1 cellular context compared by ENCODE assay signal in the genomic region with DNA sequence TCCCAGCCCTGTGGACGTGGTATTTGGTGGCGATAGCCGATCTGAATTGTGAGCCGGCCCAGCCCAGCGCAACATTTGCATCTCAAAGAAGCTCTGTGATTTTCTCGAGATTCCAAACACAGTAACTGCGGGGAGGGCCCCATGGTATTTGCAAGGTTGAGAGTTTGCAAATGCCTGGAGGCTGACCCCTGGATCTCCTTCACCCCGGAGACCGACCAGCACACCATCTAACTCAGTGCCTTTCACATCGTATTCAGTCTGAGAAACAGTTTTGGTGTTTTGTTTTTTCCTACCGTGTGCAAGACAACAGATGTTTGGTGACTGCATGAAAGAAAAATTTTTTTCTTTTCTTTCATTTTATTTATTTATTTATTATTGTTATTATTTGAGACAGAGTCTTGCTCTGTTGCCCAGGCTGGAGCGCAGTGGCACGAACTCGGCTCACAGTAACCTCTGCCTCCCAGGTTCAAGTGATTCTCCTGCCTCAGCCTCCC.
TF ChIP-seq lines count a peak whose summit lies in the region.

No MANE protein-coding gene starts in this region.

TF ChIP-seq in H1, 55 proteins besides CTCF, POLR2A, EP300 and RAD21 (continued from another document):
- TF ChIP-seq NANOG (IDR thresholded peaks at IDR 0.05; ENCODE audit: insufficient read depth, low read depth, low read length, poor library complexity, severe bottlenecking) (peak; percentile 27), JUN (IDR thresholded peaks at IDR 0.05; ENCODE audit: low read depth, low read length) (no peak), SUZ12 (IDR thresholded peaks at IDR 0.05; ENCODE audit: low read length) (no peak), SP1 (IDR thresholded peaks at IDR 0.05; ENCODE audit: low read depth, low read length) (peak; percentile 61; the same call in 1 of the 2 replicates), RXRA (IDR thresholded peaks at IDR 0.05; ENCODE audit: insufficient read depth, low read depth, low read length) (no peak), KDM1A (IDR thresholded peaks at IDR 0.05; ENCODE audit: borderline replicate concordance, low read length) (no peak; the same call in 1 of the 2 replicates), ZNF274 (IDR thresholded peaks at IDR 0.05; ENCODE audit: borderline replicate concordance, extremely low read depth, low read length) (no peak), CEBPB (IDR thresholded peaks at IDR 0.05; ENCODE audit: low read depth, low read length) (no peak), YY1 (IDR thresholded peaks at IDR 0.05; ENCODE audit: low read depth, low read length) (peak; percentile 41; the same call in 1 of the 2 replicates), GABPA (IDR thresholded peaks at IDR 0.05; ENCODE audit: borderline replicate concordance, insufficient read depth, low read length) (no peak), CHD7 (IDR thresholded peaks at IDR 0.05; ENCODE audit: insufficient replicate concordance, low read length) (peak; percentile 59), USF2 (IDR thresholded peaks at IDR 0.05; ENCODE audit: low read length) (no peak), EGR1 (IDR thresholded peaks at IDR 0.05; ENCODE audit: borderline replicate concordance, low read depth, low read length) (peak; percentile 49; the same call in 1 of the 2 replicates), NRF1 (IDR thresholded peaks at IDR 0.05; ENCODE audit: low read depth, low read length) (no peak), POU5F1 (IDR thresholded peaks at IDR 0.05; ENCODE audit: low read depth, low read length) (0 out of 2 replicates have a peak, but pooled peaks have one; percentile 72), RBBP5 (IDR thresholded peaks at IDR 0.05; ENCODE audit: borderline replicate concordance, low read depth, low read length) (no peak; the same call in none of the 2 replicates), BRCA1 (IDR thresholded peaks at IDR 0.05; ENCODE audit: low read depth, low read length) (no peak), FOSL1 (IDR thresholded peaks at IDR 0.05; ENCODE audit: insufficient read depth, low read depth, low read length) (no peak), HDAC2 (IDR thresholded peaks at IDR 0.05; ENCODE audit: borderline replicate concordance in 1 of 2, low read depth in 2 of 2, low read length in 2 of 2) (peak in 1 of 2 experiments; percentile 98; a peak in 2 of 4 replicates), SIN3A (conservative IDR thresholded peaks at IDR 0.05 in 1 of 2, IDR thresholded peaks at IDR 0.05 in 1 of 2; ENCODE audit: low read depth in 1 of 2, low read length in 2 of 2) (no peak), RFX5 (IDR thresholded peaks at IDR 0.05; ENCODE audit: borderline replicate concordance, low read depth, low read length) (no peak), TAF7 (optimal IDR thresholded peaks at IDR 0.05; ENCODE audit: borderline replicate concordance, low read depth, low read length) (no peak), CHD1 (IDR thresholded peaks at IDR 0.05; ENCODE audit: low read depth, low read length) (no peak), HDAC6 (IDR thresholded peaks at IDR 0.05; ENCODE audit: low read depth, low read length) (no peak)
- TF ChIP-seq, protein P1, sequence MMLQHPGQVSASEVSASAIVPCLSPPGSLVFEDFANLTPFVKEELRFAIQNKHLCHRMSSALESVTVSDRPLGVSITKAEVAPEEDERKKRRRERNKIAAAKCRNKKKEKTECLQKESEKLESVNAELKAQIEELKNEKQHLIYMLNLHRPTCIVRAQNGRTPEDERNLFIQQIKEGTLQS (IDR thresholded peaks at IDR 0.05; ENCODE audit: insufficient read depth, low read depth, low read length) = no peak
- TF ChIP-seq, protein P2, sequence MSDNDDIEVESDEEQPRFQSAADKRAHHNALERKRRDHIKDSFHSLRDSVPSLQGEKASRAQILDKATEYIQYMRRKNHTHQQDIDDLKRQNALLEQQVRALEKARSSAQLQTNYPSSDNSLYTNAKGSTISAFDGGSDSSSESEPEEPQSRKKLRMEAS (IDR thresholded peaks at IDR 0.05) = no peak
